Comparison of ENCODE assay signal across 9 cellular contexts in genomic region chr5:35436441-35437057, GRCh38.
DNase-seq lines count a peak whose midpoint lies in the region; ATAC-seq and TF ChIP-seq lines count a peak whose summit lies in the region.
"Had no signal": no experiment of that assay in that cellular context is flagged by ENCODE, and none has a peak within 500 bp of the region (broad histone marks: within the 10 kb centered on the region; RNA-seq: fewer than 3 reads in every experiment).

No MANE protein-coding gene starts in this region.

- intact Hi-C loops in Caco-2 (cut with micrococcal nuclease; ENCODE audit: unreplicated experiment): loop anchor here (1.0 to 5.0 kb wide), 2 partner anchors 207 to 349 kb away; no protein-coding TSS in a partner anchor
- intact Hi-C loops in vagina (cut with DNase I): no loop called here

- H3K4me3 ChIP-seq in Caco-2 (ENCODE audit: low read depth, low read length) (no peak overlapping the region), brain microvascular endothelial cell (ENCODE audit: low read depth, low read length) (no peak overlapping the region), vagina (no peak overlapping the region)
- H3K4me3 ChIP-seq: SJSA1 had no signal

- POLR2A ChIA-PET in Caco-2 (lab: Charles Lee): no interaction called here

- TF ChIP-seq CTCF in Caco-2 (IDR thresholded peaks at IDR 0.05; ENCODE audit: insufficient read depth in 1 of 2, low read depth in 1 of 2, low read length in 1 of 2, severe bottlenecking in 1 of 2, unreplicated experiment in 1 of 2): peak; percentile 43 to 48
- TF ChIP-seq CTCF in GM20000 (IDR thresholded peaks at IDR 0.05; ENCODE audit: extremely low read depth, missing control alignments): peak; percentile 19
- TF ChIP-seq CTCF in brain microvascular endothelial cell (IDR thresholded peaks at IDR 0.05; ENCODE audit: low read depth, low read length, missing control alignments): peak; percentile 59
- peak; percentile 72 for TF ChIP-seq CTCF in mesothelial cell of epicardium (IDR thresholded peaks at IDR 0.05; ENCODE audit: unreplicated experiment)
- TF ChIP-seq CTCF in vagina (IDR thresholded peaks at IDR 0.05): no peak

- H3K27ac Mint-ChIP-seq in Caco-2 (ENCODE audit: unreplicated experiment): no peak overlapping the region
- H3K27ac Mint-ChIP-seq in mesothelial cell of epicardium: no peak overlapping the region
- H3K27ac Mint-ChIP-seq in activated T-helper 17 cell treated with anti-CD3 and anti-CD28 coated beads, Interleukin-2, amount 50 U/mL, for 72 hours: no peak overlapping the region

- H3K36me3 ChIP-seq in Caco-2 (ENCODE audit: control insufficient read depth, insufficient read depth, low read length) (no peaks in the 10 kb centered on the region), brain microvascular endothelial cell (replicated peaks) (no peaks in the 10 kb centered on the region), vagina (no peaks in the 10 kb centered on the region)
- H3K36me3 ChIP-seq: SJSA1 had no signal

- H3K4me3 Mint-ChIP-seq in Caco-2 (ENCODE audit: unreplicated experiment) (no peak overlapping the region), mesothelial cell of epicardium (no peak overlapping the region)
- H3K4me3 Mint-ChIP-seq in activated T-helper 17 cell treated with anti-CD3 and anti-CD28 coated beads, Interleukin-2, amount 50 U/mL, for 72 hours: no peak overlapping the region

- no peaks in the 10 kb centered on the region for H3K36me3 Mint-ChIP-seq in Caco-2 (ENCODE audit: insufficient read depth, unreplicated experiment)
- no peaks in the 10 kb centered on the region for H3K36me3 Mint-ChIP-seq in mesothelial cell of epicardium
- no peaks in the 10 kb centered on the region for H3K36me3 Mint-ChIP-seq in activated T-helper 17 cell treated with anti-CD3 and anti-CD28 coated beads, Interleukin-2, amount 50 U/mL, for 72 hours (ENCODE audit: low read depth)

- peaks cover 10% of the 10 kb centered on the region for H3K27me3 Mint-ChIP-seq in Caco-2 (ENCODE audit: insufficient read depth, unreplicated experiment)
- peaks cover 24% of the 10 kb centered on the region for H3K27me3 Mint-ChIP-seq in mesothelial cell of epicardium (ENCODE audit: low read depth)
- peaks cover 52% of the 10 kb centered on the region for H3K27me3 Mint-ChIP-seq in activated T-helper 17 cell treated with anti-CD3 and anti-CD28 coated beads, Interleukin-2, amount 50 U/mL, for 72 hours

- TF ChIP-seq POLR2A in vagina (IDR thresholded peaks at IDR 0.05): no peak

- no peaks in the 10 kb centered on the region for H3K27me3 ChIP-seq in Caco-2 (replicated peaks; ENCODE audit: control insufficient read depth, insufficient read depth, low read length)
- H3K27me3 ChIP-seq in brain microvascular endothelial cell (replicated peaks): no peaks in the 10 kb centered on the region
- H3K27me3 ChIP-seq in vagina: no peaks in the 10 kb centered on the region
- H3K27me3 ChIP-seq: SJSA1 had no signal

- H3K4me1 Mint-ChIP-seq in Caco-2 (ENCODE audit: low read depth, unreplicated experiment) (no peaks in the 10 kb centered on the region), mesothelial cell of epicardium (peaks cover 8% of the 10 kb centered on the region)
- H3K4me1 Mint-ChIP-seq in activated T-helper 17 cell treated with anti-CD3 and anti-CD28 coated beads, Interleukin-2, amount 50 U/mL, for 72 hours: peaks cover 6% of the 10 kb centered on the region

- no peak for ATAC-seq in HG03521 (IDR thresholded peaks at IDR 0.05; ENCODE audit: unreplicated experiment)
- ATAC-seq in activated T-helper 17 cell treated with anti-CD3 and anti-CD28 coated beads, Interleukin-2, amount 50 U/mL, for 72 hours (replicated peaks): no peak

- in situ Hi-C loops in brain microvascular endothelial cell (cut with HindIII; ENCODE audit: low pct_ligation_motif_present, low sequenced_read_pairs): no loop called here

- DNase-seq in Caco-2 (peak in 1 of 2 experiments; percentile 47), GM20000 (ENCODE audit: low spot score) (peak; percentile 36), NCI-H2171 (lab: John Stamatoyannopoulos, UW) (peak; percentile 52), brain microvascular endothelial cell (peak; percentile 9), mesothelial cell of epicardium (ENCODE audit: low spot score in 2 of 2, unreplicated experiment in 2 of 2) (no peak), vagina (ENCODE audit: extremely low spot score in 2 of 2) (no peak)

- H3K27ac ChIP-seq in brain microvascular endothelial cell (no peak overlapping the region), vagina (no peak overlapping the region)
- H3K27ac ChIP-seq: SJSA1 had no signal

- CTCF ChIA-PET in Caco-2 (lab: Charles Lee): no interaction called here

- no peaks in the 10 kb centered on the region for H3K9me3 Mint-ChIP-seq in Caco-2 (ENCODE audit: unreplicated experiment)
- H3K9me3 Mint-ChIP-seq in mesothelial cell of epicardium: no peaks in the 10 kb centered on the region
- H3K9me3 Mint-ChIP-seq in activated T-helper 17 cell treated with anti-CD3 and anti-CD28 coated beads, Interleukin-2, amount 50 U/mL, for 72 hours: no peaks in the 10 kb centered on the region

- H3K4me1 ChIP-seq in Caco-2 (no peaks in the 10 kb centered on the region), vagina (no peaks in the 10 kb centered on the region)
- H3K4me1 ChIP-seq: SJSA1 had no signal

- no TSS peak for BruUV-seq in Caco-2 (replicated peaks; lab: Mats Ljungman, UMichigan)

- H3K9me3 ChIP-seq in Caco-2: no peaks in the 10 kb centered on the region
- no peaks in the 10 kb centered on the region for H3K9me3 ChIP-seq in vagina
- H3K9me3 ChIP-seq: SJSA1 had no signal

Comparison
In these comparisons a context has a peak if more than half of its experiments do, and no peak if none do; other contexts are left out.
1. DNase-seq: peak in GM20000 (single experiment), NCI-H2171 (single experiment) and brain microvascular endothelial cell (single experiment); none in mesothelial cell of epicardium (0 of 2) and vagina (0 of 2).
2. CTCF ChIP-seq: peak in Caco-2 (2 of 2), GM20000 (single experiment), brain microvascular endothelial cell (single experiment) and mesothelial cell of epicardium (single experiment); none in vagina (0 of 3).